Comparison of ENCODE assay signal across 9 cellular contexts in the genomic region with DNA sequence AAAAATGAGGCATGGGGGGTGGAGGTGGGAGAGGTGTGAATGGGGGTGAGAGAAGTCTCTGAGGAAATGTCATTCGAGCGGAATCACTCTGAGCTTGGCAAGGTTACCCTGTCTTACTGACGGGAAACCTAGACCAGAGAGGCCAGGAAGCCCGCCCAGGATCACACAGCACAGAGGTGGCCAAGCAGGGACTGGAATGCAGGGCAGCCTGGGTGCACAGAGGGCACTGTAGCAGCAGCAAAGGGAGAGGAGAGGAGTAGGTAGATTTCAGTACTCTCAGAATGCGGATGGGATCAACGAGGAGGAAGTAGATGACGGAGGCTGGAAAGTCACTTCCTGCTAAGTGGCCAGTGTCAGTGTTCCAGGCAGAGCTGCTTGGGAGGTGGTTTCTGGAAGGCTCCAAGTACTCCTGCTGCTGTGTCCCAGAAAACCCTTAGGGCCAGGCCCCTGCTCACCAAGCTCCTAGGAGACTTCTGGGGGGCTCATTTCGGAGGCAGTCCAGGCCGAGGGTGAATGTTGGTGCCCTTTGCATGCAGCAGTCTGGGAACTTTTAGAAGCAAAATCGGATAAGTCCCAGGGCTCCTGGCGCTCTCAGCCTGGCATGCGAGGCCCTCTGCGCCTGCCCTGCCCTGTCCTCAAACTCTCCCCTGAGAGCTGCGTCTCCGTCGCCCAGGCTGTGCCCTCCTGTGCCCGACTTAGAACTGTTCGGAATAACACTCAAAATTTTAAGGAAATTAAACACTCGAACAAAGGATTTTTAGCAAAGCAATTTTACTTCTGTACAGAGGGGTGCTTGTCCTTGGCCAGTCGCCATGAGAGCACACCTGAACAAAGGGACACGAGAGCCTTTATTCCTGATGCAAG. TPM values are rescaled to one million over a fixed set of nuclear protein-coding genes. Genes with fewer than 3 reads are reported as not detected.
DNase-seq lines count a peak whose midpoint lies in the region; ATAC-seq and TF ChIP-seq lines count a peak whose summit lies in the region.
"Had no signal": no experiment of that assay in that cellular context is flagged by ENCODE, and none has a peak within 500 bp of the region (broad histone marks: within the 10 kb centered on the region; RNA-seq: fewer than 3 reads in every experiment).

No MANE protein-coding gene starts in this region.

- no peak overlapping the region for H2AK5ac ChIP-seq in IMR-90 (ENCODE audit: low read depth, low read length)

- no peak overlapping the region for H4K5ac ChIP-seq in IMR-90 (ENCODE audit: low read depth, low read length)

- in situ Hi-C loops in IMR-90 (cut with MboI; ENCODE audit: low sequenced_read_pairs): no loop called here

- peaks cover 3% of the 10 kb centered on the region for H3K36me3 Mint-ChIP-seq in activated T-helper 2 cell treated with anti-CD3 and anti-CD28 coated beads, Interferon-gamma antibody, Interleukin-2, Interleukin-4, amounts not matched to agents 10 μg/mL and 5 μg/mL and 100 μg/mL, durations not matched to agents 14 hours and 24 hours and 36 hours (ENCODE audit: low read depth)
- H3K36me3 Mint-ChIP-seq in immature natural killer cell: no peaks in the 10 kb centered on the region

- peaks cover 15% of the 10 kb centered on the region for H3K4me1 ChIP-seq in IMR-90 (ENCODE audit: control insufficient read depth, insufficient read depth, low read length)
- H3K4me1 ChIP-seq in spleen: peaks cover 34 to 100% (median 92%) of the 10 kb centered on the region in 6 donors

- DNase-seq in IMR-90: no peak
- no peak for DNase-seq in activated T-helper 2 cell treated with anti-CD3 and anti-CD28 coated beads, Interferon-gamma antibody, Interleukin-2, Interleukin-4, amounts not matched to agents 10 μg/mL and 5 μg/mL and 100 μg/mL, durations not matched to agents 14 hours and 24 hours and 36 hours (ENCODE audit: low spot score)
- DNase-seq in immature natural killer cell: no peak
- DNase-seq in spleen: no peak
- DNase-seq in SHP77 treated with DMSO at 0.1 percent for 48 hours (lab: John Stamatoyannopoulos, UW): no peak
- no peak for DNase-seq in dedifferentiated amniotic fluid mesenchymal stem cell (ENCODE audit: extremely low spot score)
- DNase-seq: foreskin fibroblast had no signal

- no peak overlapping the region for H3K27ac ChIP-seq in IMR-90 (ENCODE audit: insufficient read depth, low read length)
- H3K27ac ChIP-seq in spleen: peak overlapping the region; percentile 50 to 92 (median 86)

- no peaks in the 10 kb centered on the region for H3K9me3 ChIP-seq in IMR-90 (ENCODE audit: control insufficient read depth, insufficient read depth, low read length)
- H3K9me3 ChIP-seq in spleen: no peaks in the 10 kb centered on the region

- H2BK20ac ChIP-seq in IMR-90 (ENCODE audit: low read depth, low read length): no peak overlapping the region

- no peak overlapping the region for H2BK120ac ChIP-seq in IMR-90 (ENCODE audit: low read depth, low read length)

- no peaks in the 10 kb centered on the region for H3K27me3 Mint-ChIP-seq in activated T-helper 2 cell treated with anti-CD3 and anti-CD28 coated beads, Interferon-gamma antibody, Interleukin-2, Interleukin-4, amounts not matched to agents 10 μg/mL and 5 μg/mL and 100 μg/mL, durations not matched to agents 14 hours and 24 hours and 36 hours (ENCODE audit: low read depth)
- peaks cover 0 to 9% (median 3%) of the 10 kb centered on the region in 3 donors for H3K27me3 Mint-ChIP-seq in immature natural killer cell (ENCODE audit: low read depth in 3 of 3)

- peak overlapping the region; percentile 26 for H3K27ac Mint-ChIP-seq in activated T-helper 2 cell treated with anti-CD3 and anti-CD28 coated beads, Interferon-gamma antibody, Interleukin-2, Interleukin-4, amounts not matched to agents 10 μg/mL and 5 μg/mL and 100 μg/mL, durations not matched to agents 14 hours and 24 hours and 36 hours
- peak overlapping the region; percentile 78 to 96 (median 90) for H3K27ac Mint-ChIP-seq in immature natural killer cell

- intact Hi-C loops in IMR-90 (cut with micrococcal nuclease) (no loop called here), spleen (cut with DNase I; ENCODE audit: low total_unique reads) (no loop called here)
- intact Hi-C loops in activated T-helper 2 cell treated with anti-CD3 and anti-CD28 coated beads, Interferon-gamma antibody, Interleukin-2, Interleukin-4, amounts not matched to agents 10 μg/mL and 5 μg/mL and 100 μg/mL, durations not matched to agents 14 hours and 24 hours and 36 hours (cut with micrococcal nuclease): no loop called here

- peak overlapping the region; percentile 31 for H2AK9ac ChIP-seq in IMR-90 (replicated peaks; ENCODE audit: low read depth, low read length, poor library complexity)

- no peak overlapping the region for H4K8ac ChIP-seq in IMR-90 (ENCODE audit: low read depth in 2 of 2, low read length in 2 of 2)

- no peak overlapping the region for H3K4me2 ChIP-seq in IMR-90 (ENCODE audit: low read depth, low read length)

- H3K9me1 ChIP-seq in IMR-90 (ENCODE audit: insufficient read depth, low read length): peaks cover 31% of the 10 kb centered on the region

- H3K9me3 Mint-ChIP-seq in activated T-helper 2 cell treated with anti-CD3 and anti-CD28 coated beads, Interferon-gamma antibody, Interleukin-2, Interleukin-4, amounts not matched to agents 10 μg/mL and 5 μg/mL and 100 μg/mL, durations not matched to agents 14 hours and 24 hours and 36 hours: no peaks in the 10 kb centered on the region
- no peaks in the 10 kb centered on the region for H3K9me3 Mint-ChIP-seq in immature natural killer cell

- H2BK15ac ChIP-seq in IMR-90 (ENCODE audit: low read depth, low read length): no peak overlapping the region

- H3K4me3 Mint-ChIP-seq in activated T-helper 2 cell treated with anti-CD3 and anti-CD28 coated beads, Interferon-gamma antibody, Interleukin-2, Interleukin-4, amounts not matched to agents 10 μg/mL and 5 μg/mL and 100 μg/mL, durations not matched to agents 14 hours and 24 hours and 36 hours (ENCODE audit: low read depth): no peak overlapping the region
- peak overlapping the region; percentile 12 to 65 (median 41) for H3K4me3 Mint-ChIP-seq in immature natural killer cell

- no peak overlapping the region for H2BK5ac ChIP-seq in IMR-90 (ENCODE audit: low read depth, low read length, poor library complexity, severe bottlenecking)

- BruUV-seq in IMR-90 (replicated peaks; lab: Mats Ljungman, UMichigan): no TSS peak

- H3K4ac ChIP-seq in IMR-90 (ENCODE audit: low read depth, low read length): no peak overlapping the region

- POLR2A ChIA-PET in IMR-90 (lab: Charles Lee; ENCODE audit: unreplicated experiment): no interaction called here

- H3K18ac ChIP-seq in IMR-90 (ENCODE audit: low read depth, low read length): no peak overlapping the region

- H3K23ac ChIP-seq in IMR-90 (ENCODE audit: low read depth, low read length): no peak overlapping the region

- H3K79me1 ChIP-seq in IMR-90 (ENCODE audit: low read depth in 1 of 2, low read length in 2 of 2): peaks cover 18 to 91% of the 10 kb centered on the region in 2 experiments

- TF ChIP-seq CTCF in IMR-90 (conservative IDR thresholded peaks at IDR 0.05; ENCODE audit: low read depth, low read length) (no peak), spleen (IDR thresholded peaks at IDR 0.05 in 8 of 11, conservative IDR thresholded peaks at IDR 0.05 in 3 of 11) (no peak)

- 0 out of 2 replicates have a peak, but pooled peaks cover 2% of the 10 kb centered on the region for H3K36me3 ChIP-seq in IMR-90 (ENCODE audit: control insufficient read depth, insufficient read depth, low read length)
- no peaks in the 10 kb centered on the region for H3K36me3 ChIP-seq in spleen

- H4K91ac ChIP-seq in IMR-90 (ENCODE audit: insufficient read depth, low read depth, low read length): no peak overlapping the region

- H3K27me3 ChIP-seq in IMR-90 (ENCODE audit: control insufficient read depth, insufficient read depth, low read length) (no peaks in the 10 kb centered on the region), spleen (replicated peaks in 1 of 7) (no peaks in the 10 kb centered on the region)

- TF ChIP-seq RAD21 in IMR-90 (IDR thresholded peaks at IDR 0.05; ENCODE audit: low read length): no peak

- TF ChIP-seq POLR2A in IMR-90 (IDR thresholded peaks at IDR 0.05; ENCODE audit: low read depth, low read length): no peak
- TF ChIP-seq POLR2A in spleen (IDR thresholded peaks at IDR 0.05): no peak

- no peak overlapping the region for H2AFZ ChIP-seq in IMR-90 (replicated peaks; ENCODE audit: low read length, poor library complexity)

- dilution Hi-C loops in IMR-90 (cut with HindIII; ENCODE audit: low sequenced_read_pairs, unreplicated experiment): no loop called here

- H3K14ac ChIP-seq in IMR-90 (replicated peaks; ENCODE audit: low read depth, low read length): no peak overlapping the region

- 87% methylated on average over 7 of the region's 21 CpGs; no CpG with 5 or more reads in 1 of the 2 experiments for WGBS in IMR-90 (ENCODE audit: extremely low coverage in 2 of 2, insufficient read length in 1 of 2), 2 experiments
- WGBS in spleen, 5 donors: 58 to 77% (median 62%) methylated on average over 21 of the region's 21 CpGs

- ATAC-seq in IMR-90 (ENCODE audit: low read depth): peak; percentile 19; the same call in 1 of the 2 replicates
- ATAC-seq in GM18498 (IDR thresholded peaks at IDR 0.05; ENCODE audit: unreplicated experiment): no peak
- no peak for ATAC-seq in HG03378 (IDR thresholded peaks at IDR 0.05; ENCODE audit: unreplicated experiment)

- no peak overlapping the region for H3K56ac ChIP-seq in IMR-90 (ENCODE audit: extremely low read depth, insufficient read depth, low read length)

- H3K4me3 ChIP-seq in IMR-90 (ENCODE audit: insufficient read depth, low read depth, low read length) (no peak overlapping the region), spleen (peak overlapping the region in 1 of 8 donors; percentile 43)

- peaks cover 82% of the 10 kb centered on the region for H4K20me1 ChIP-seq in IMR-90 (ENCODE audit: insufficient read depth, low read length)

- CTCF ChIA-PET in IMR-90 (lab: Yijun Ruan, JAX): no interaction called here

- H3K4me1 Mint-ChIP-seq in activated T-helper 2 cell treated with anti-CD3 and anti-CD28 coated beads, Interferon-gamma antibody, Interleukin-2, Interleukin-4, amounts not matched to agents 10 μg/mL and 5 μg/mL and 100 μg/mL, durations not matched to agents 14 hours and 24 hours and 36 hours (ENCODE audit: low read depth): peaks cover 50% of the 10 kb centered on the region
- H3K4me1 Mint-ChIP-seq in immature natural killer cell: peaks cover 85 to 87% of the 10 kb centered on the region in 2 donors

- no peak overlapping the region for H3K9ac ChIP-seq in IMR-90 (ENCODE audit: low read depth, low read length)

RNA-seq across cellular contexts. Expression of gene DNM2, which starts 33.5 kb away (rescaled TPM):
- total RNA-seq in IMR-90 (2012; rRNA removed) (55.0 and 55.6 TPM in 2 replicates), spleen (100 to 1,000 TPM; 175 to 298 (median 197) TPM)
- polyA plus RNA-seq in IMR-90 (2012; rRNA removed) (74.2 and 74.6 TPM in 2 replicates), immature natural killer cell (100 to 1,000 TPM in 1 of 3 donors, 10 to 100 TPM in 2; 62.9 to 170 (median 92.7) TPM), spleen (100 to 1,000 TPM in 1 of 3 donors, 10 to 100 TPM in 2; 57.1 to 104 (median 89.0) TPM)
- 26.6 and 50.4 TPM in 2 replicates for polyA plus RNA-seq in IMR-90 (2012; cell fraction: cytosol; rRNA removed)
- 194 and 239 TPM in 2 replicates for polyA plus RNA-seq in IMR-90 (2012; cell fraction: nucleus; rRNA removed; ENCODE audit: low replicate concordance)
- 185 and 198 TPM in 2 replicates for total RNA-seq in activated T-helper 2 cell treated with anti-CD3 and anti-CD28 coated beads, Interferon-gamma antibody, Interleukin-2, Interleukin-4, amounts not matched to agents 10 μg/mL and 5 μg/mL and 100 μg/mL, durations not matched to agents 14 hours and 24 hours and 36 hours

RNA-seq across cellular contexts. Expression of gene QTRT1, which starts 50.1 kb away (rescaled TPM):
- 18.6 and 19.9 TPM in 2 replicates for total RNA-seq in IMR-90 (2012; rRNA removed)
- 51.8 and 63.3 TPM in 2 replicates for polyA plus RNA-seq in IMR-90 (2012; rRNA removed)
- 65.6 and 65.8 TPM in 2 replicates for polyA plus RNA-seq in IMR-90 (2012; cell fraction: cytosol; rRNA removed)
- 180 and 458 TPM in 2 replicates for polyA plus RNA-seq in IMR-90 (2012; cell fraction: nucleus; rRNA removed; ENCODE audit: low replicate concordance)
- 67.2 and 75.0 TPM in 2 replicates for total RNA-seq in activated T-helper 2 cell treated with anti-CD3 and anti-CD28 coated beads, Interferon-gamma antibody, Interleukin-2, Interleukin-4, amounts not matched to agents 10 μg/mL and 5 μg/mL and 100 μg/mL, durations not matched to agents 14 hours and 24 hours and 36 hours
- polyA plus RNA-seq in immature natural killer cell: 10 to 100 TPM; 25.5 to 48.1 (median 33.7) TPM
- total RNA-seq in spleen: 10 to 100 TPM; 20.6 to 49.4 (median 33.6) TPM
- polyA plus RNA-seq in spleen: 100 to 1,000 TPM in 2 of 3 donors, 10 to 100 TPM in 1; 65.3 to 114 (median 111) TPM
